In the genomic region with DNA sequence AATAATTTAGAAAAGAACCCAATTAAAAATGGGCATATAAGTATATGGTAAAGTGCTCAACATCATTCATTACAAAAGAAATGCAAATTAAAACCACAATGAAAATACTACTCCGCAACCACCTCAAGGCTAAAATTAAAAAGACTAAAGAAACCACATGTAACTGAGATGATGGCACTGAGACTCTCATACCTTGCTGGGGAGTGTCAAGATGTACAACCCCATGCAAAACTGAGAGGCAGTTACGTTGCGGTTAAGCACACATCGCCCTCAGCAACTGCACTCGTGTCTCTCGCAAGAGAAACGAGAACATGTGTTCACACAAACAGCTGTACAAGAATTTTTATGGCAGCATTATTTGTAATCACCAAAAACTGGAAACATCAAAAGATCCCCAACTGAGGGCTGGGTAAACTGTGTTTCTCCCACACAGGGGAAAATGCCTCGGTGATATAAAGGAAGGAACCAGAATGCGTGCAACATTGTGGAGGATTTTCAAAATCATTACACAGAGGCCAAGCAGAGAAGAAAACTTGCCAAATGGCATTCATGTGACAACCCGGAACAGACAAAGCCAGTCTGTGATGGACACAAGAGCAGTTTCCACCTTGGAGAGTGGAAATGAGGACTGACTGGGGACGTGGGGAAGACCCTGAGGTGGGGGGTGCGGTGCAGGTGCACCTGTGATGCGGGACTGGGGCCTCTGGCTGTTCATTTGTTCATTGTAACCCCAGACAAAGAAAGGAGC, we compare ENCODE assay signal across 8 cellular contexts.
A peak's percentile ranks its signal among the peaks of the same experiment; 100 is the strongest.
DNase-seq lines count a peak whose midpoint lies in the region; ATAC-seq and TF ChIP-seq lines count a peak whose summit lies in the region.

No MANE protein-coding gene starts in this region.

- H3K4me1 Mint-ChIP-seq in T-cell: peaks cover 14 to 19% (median 18%) of the 10 kb centered on the region in 3 donors

- H3K4me3 Mint-ChIP-seq in T-cell: peak overlapping the region in 2 of 3 donors; percentile 2 to 48

- DNase-seq in T-cell (peak in 21 of 34 experiments; percentile 3 to 62 (median 18)), osteoblast (ENCODE audit: insufficient read length, low spot score, missing footprints) (no peak), NCI-H82 (lab: John Stamatoyannopoulos, UW) (no peak), NCI-H1105 (lab: John Stamatoyannopoulos, UW) (no peak)
- DNase-seq in stimulated activated CD4-positive, alpha-beta T cell treated with anti-CD3 and anti-CD28 coated beads, Interleukin-12 subunit alpha, Interleukin-12 subunit beta, amount 100 ng/mL, for 48 hours (ENCODE audit: low read depth in 2 of 3, low spot score in 1 of 3): peak; percentile 23 to 28 (median 24)
- DNase-seq in effector CD8-positive, alpha-beta T cell (lab: John Stamatoyannopoulos, UW): no peak

- peaks cover 4 to 13% of the 10 kb centered on the region in 2 donors for H3K27me3 Mint-ChIP-seq in T-cell

- peaks cover 34% of the 10 kb centered on the region for H3K36me3 Mint-ChIP-seq in T-cell

- no peak overlapping the region for H3K27ac Mint-ChIP-seq in T-cell

- H3K9me3 ChIP-seq in osteoblast (ENCODE audit: low read depth, low read length): no peaks in the 10 kb centered on the region

- peaks cover 0 to 8% (median 1%) of the 10 kb centered on the region in 3 donors for H3K9me3 Mint-ChIP-seq in T-cell

- ATAC-seq in GM18867 (IDR thresholded peaks at IDR 0.05; ENCODE audit: unreplicated experiment): peak; percentile 100
- peak; percentile 95 for ATAC-seq in HG02610 (IDR thresholded peaks at IDR 0.05; ENCODE audit: unreplicated experiment)
- peak; percentile 59 to 99 (median 68) for ATAC-seq in T-cell (replicated peaks in 1 of 4)

- no peak for TF ChIP-seq CTCF in osteoblast (IDR thresholded peaks at IDR 0.05; ENCODE audit: extremely low read depth, low read depth, low read length)

- no peaks in the 10 kb centered on the region for H4K20me1 ChIP-seq in osteoblast (ENCODE audit: insufficient read depth, low read length)

- no peaks in the 10 kb centered on the region for H3K79me2 ChIP-seq in osteoblast (ENCODE audit: insufficient read depth, low read length)

- CTCF ChIA-PET in T-cell (lab: Charles Lee): no interaction called here

- no peak overlapping the region for H3K4me2 ChIP-seq in osteoblast (ENCODE audit: insufficient read depth, low read length)

- peaks cover 29% of the 10 kb centered on the region for H3K4me1 ChIP-seq in osteoblast (ENCODE audit: insufficient read depth, low read length)

- no peaks in the 10 kb centered on the region for H3K36me3 ChIP-seq in osteoblast (ENCODE audit: insufficient read depth, low read length)

- H3K27me3 ChIP-seq in osteoblast (ENCODE audit: insufficient read depth, low read length): no peaks in the 10 kb centered on the region

- POLR2A ChIA-PET in T-cell (lab: Charles Lee): no interaction called here

- H2AFZ ChIP-seq in osteoblast (ENCODE audit: low read length): no peak overlapping the region

- no peak overlapping the region for H3K27ac ChIP-seq in osteoblast (ENCODE audit: low read depth, low read length)

- H3K4me3 ChIP-seq in osteoblast (ENCODE audit: insufficient read depth, low read length): no peak overlapping the region

Comparison
In these comparisons a context has a peak if more than half of its experiments do, and no peak if none do; other contexts are left out.
1. DNase-seq: peak in T-cell (21 of 34) and stimulated activated CD4-positive, alpha-beta T cell treated with anti-CD3 and anti-CD28 coated beads, Interleukin-12 subunit alpha, Interleukin-12 subunit beta, amount 100 ng/mL, for 48 hours (3 of 3); none in osteoblast (single experiment), NCI-H82 (single experiment), effector CD8-positive, alpha-beta T cell (single experiment) and NCI-H1105 (single experiment).
2. Peak in every context shown above with its lines, with median percentiles within 50 percentile points of each other: ATAC-seq.